In genomic region chr4:170675568-170676262, GRCh38 we compare ENCODE assay signal across 15 cellular contexts.
DNase-seq lines count a peak whose midpoint lies in the region; ATAC-seq and TF ChIP-seq lines count a peak whose summit lies in the region.
"Had no signal": no experiment of that assay in that cellular context is flagged by ENCODE, and none has a peak within 500 bp of the region (broad histone marks: within the 10 kb centered on the region; RNA-seq: fewer than 3 reads in every experiment).

No MANE protein-coding gene starts in this region.

- TF ChIP-seq CTCF in endodermal cell (conservative IDR thresholded peaks at IDR 0.05) (no peak), omental fat pad (IDR thresholded peaks at IDR 0.05) (no peak)

- ATAC-seq in GM18498 (IDR thresholded peaks at IDR 0.05; ENCODE audit: unreplicated experiment): peak; percentile 59
- ATAC-seq in GM21717 (IDR thresholded peaks at IDR 0.05; ENCODE audit: unreplicated experiment): peak; percentile 84
- ATAC-seq in HG03520 (IDR thresholded peaks at IDR 0.05; ENCODE audit: unreplicated experiment): peak; percentile 49
- no peak for ATAC-seq in omental fat pad (ENCODE audit: low FRiP score)
- no peak for ATAC-seq in stimulated activated effector memory CD8-positive, alpha-beta T cell treated with anti-CD3 and anti-CD28 coated beads, Interleukin-12 subunit alpha, Interleukin-12 subunit beta, amount 100 ng/mL, for 72 hours
- ATAC-seq: heart right ventricle, lower lobe of right lung had no signal

- H3K4me1 ChIP-seq in endodermal cell (ENCODE audit: control insufficient read depth, insufficient read depth, low read length): no peaks in the 10 kb centered on the region
- H3K4me1 ChIP-seq: heart right ventricle, lower lobe of right lung had no signal

- H3K4me1 Mint-ChIP-seq in endodermal cell: peaks cover 26% of the 10 kb centered on the region
- no peaks in the 10 kb centered on the region for H3K4me1 Mint-ChIP-seq in stimulated activated effector memory CD8-positive, alpha-beta T cell treated with anti-CD3 and anti-CD28 coated beads, Interleukin-12 subunit alpha, Interleukin-12 subunit beta, amount 100 ng/mL, for 72 hours
- H3K4me1 Mint-ChIP-seq: activated naive CD4-positive, alpha-beta T cell treated with anti-CD3 and anti-CD28 coated beads, Interleukin-2, amount 50 U/mL, for 24 hours had no signal

- H3K4me3 Mint-ChIP-seq in endodermal cell: no peak overlapping the region
- H3K4me3 Mint-ChIP-seq in stimulated activated effector memory CD8-positive, alpha-beta T cell treated with anti-CD3 and anti-CD28 coated beads, Interleukin-12 subunit alpha, Interleukin-12 subunit beta, amount 100 ng/mL, for 72 hours: no peak overlapping the region
- H3K4me3 Mint-ChIP-seq: activated naive CD4-positive, alpha-beta T cell treated with anti-CD3 and anti-CD28 coated beads, Interleukin-2, amount 50 U/mL, for 24 hours; T-helper 1 cell treated with Interleukin-12 subunit alpha and Interleukin-12 subunit beta and Interleukin-4 antibody, amounts not matched to agents 30 μg/mL and 1 μg/mL, for 36 hours had no signal

- no peak overlapping the region for H3K27ac Mint-ChIP-seq in endodermal cell
- H3K27ac Mint-ChIP-seq in stimulated activated effector memory CD8-positive, alpha-beta T cell treated with anti-CD3 and anti-CD28 coated beads, Interleukin-12 subunit alpha, Interleukin-12 subunit beta, amount 100 ng/mL, for 72 hours: no peak overlapping the region
- H3K27ac Mint-ChIP-seq: activated naive CD4-positive, alpha-beta T cell treated with anti-CD3 and anti-CD28 coated beads, Interleukin-2, amount 50 U/mL, for 24 hours; T-helper 1 cell treated with Interleukin-12 subunit alpha and Interleukin-12 subunit beta and Interleukin-4 antibody, amounts not matched to agents 30 μg/mL and 1 μg/mL, for 36 hours had no signal

- DNase-seq in endodermal cell (no peak), omental fat pad (ENCODE audit: low spot score) (no peak), DMS79 treated with DMSO at 0.1 percent for 48 hours (lab: John Stamatoyannopoulos, UW) (no peak)
- no peak for DNase-seq in activated CD8-positive, alpha-beta memory T cell treated with anti-CD3 and anti-CD28 coated beads, Interleukin-2, amount 50 U/mL, for 4 hours
- no peak for DNase-seq in stimulated activated effector memory CD8-positive, alpha-beta T cell treated with anti-CD3 and anti-CD28 coated beads, Interleukin-12 subunit alpha, Interleukin-12 subunit beta, amount 100 ng/mL, for 72 hours (ENCODE audit: low spot score in 2 of 2)
- DNase-seq: activated CD4-positive, alpha-beta T cell treated with anti-CD3 and anti-CD28 coated beads, Interleukin-2, amount 50 U/mL, for 48 hours; heart right ventricle; KG1; lower lobe of right lung; NCI-H2081 treated with DMSO at 0.1 percent for 48 hours had no signal

- peaks cover 36% of the 10 kb centered on the region for H3K36me3 Mint-ChIP-seq in endodermal cell (ENCODE audit: low read depth)
- H3K36me3 Mint-ChIP-seq in stimulated activated effector memory CD8-positive, alpha-beta T cell treated with anti-CD3 and anti-CD28 coated beads, Interleukin-12 subunit alpha, Interleukin-12 subunit beta, amount 100 ng/mL, for 72 hours: no peaks in the 10 kb centered on the region
- H3K36me3 Mint-ChIP-seq: activated naive CD4-positive, alpha-beta T cell treated with anti-CD3 and anti-CD28 coated beads, Interleukin-2, amount 50 U/mL, for 24 hours had no signal

- WGBS in endodermal cell (ENCODE audit: insufficient coverage in 1 of 2, insufficient read length in 1 of 2), 2 experiments: 95 to 100% methylated on average over 2 of the region's 2 CpGs

- peak overlapping the region; percentile 72 for H3K4me3 ChIP-seq in endodermal cell (ENCODE audit: low read length)
- H3K4me3 ChIP-seq: heart right ventricle, lower lobe of right lung had no signal

- H3K9me3 ChIP-seq in endodermal cell (ENCODE audit: control insufficient read depth, low read length): peaks cover 50% of the 10 kb centered on the region
- H3K9me3 ChIP-seq: heart right ventricle, lower lobe of right lung had no signal

- H3K27me3 Mint-ChIP-seq in endodermal cell (ENCODE audit: insufficient read depth): no peaks in the 10 kb centered on the region
- H3K27me3 Mint-ChIP-seq: activated naive CD4-positive, alpha-beta T cell treated with anti-CD3 and anti-CD28 coated beads, Interleukin-2, amount 50 U/mL, for 24 hours had no signal

- no peak overlapping the region for H3K27ac ChIP-seq in endodermal cell (ENCODE audit: low read depth, low read length)
- H3K27ac ChIP-seq: heart right ventricle, lower lobe of right lung had no signal

- no peaks in the 10 kb centered on the region for H3K27me3 ChIP-seq in endodermal cell (ENCODE audit: control insufficient read depth, insufficient read depth, low read length, poor library complexity, severe bottlenecking)
- H3K27me3 ChIP-seq: heart right ventricle had no signal

- no peaks in the 10 kb centered on the region for H3K36me3 ChIP-seq in endodermal cell (ENCODE audit: control insufficient read depth, insufficient read depth, low read length)
- H3K36me3 ChIP-seq: heart right ventricle, lower lobe of right lung had no signal

- H3K9me3 Mint-ChIP-seq in endodermal cell: peaks cover 17% of the 10 kb centered on the region
- peaks cover 16% of the 10 kb centered on the region for H3K9me3 Mint-ChIP-seq in stimulated activated effector memory CD8-positive, alpha-beta T cell treated with anti-CD3 and anti-CD28 coated beads, Interleukin-12 subunit alpha, Interleukin-12 subunit beta, amount 100 ng/mL, for 72 hours

- no peak overlapping the region for H3K9ac ChIP-seq in endodermal cell (ENCODE audit: extremely low read depth, low read length, poor library complexity, severe bottlenecking)

Comparison
In these comparisons a context has a peak if more than half of its experiments do, and no peak if none do; other contexts are left out.
1. ATAC-seq: peak in GM18498 (single experiment), GM21717 (single experiment) and HG03520 (single experiment); none in omental fat pad (single experiment) and stimulated activated effector memory CD8-positive, alpha-beta T cell treated with anti-CD3 and anti-CD28 coated beads, Interleukin-12 subunit alpha, Interleukin-12 subunit beta, amount 100 ng/mL, for 72 hours (single experiment).